Comparison of ENCODE assay signal across 26 cellular contexts in genomic region chr12:5295151-5295550, GRCh38.
"Had no signal": no experiment of that assay in that cellular context is flagged by ENCODE, and none has a peak within 500 bp of the region (broad histone marks: within the 10 kb centered on the region; RNA-seq: fewer than 3 reads in every experiment).

No MANE protein-coding gene starts in this region.

- H3K36me3 ChIP-seq: adrenal gland, ascending aorta, left lung, neural progenitor cell, spleen, upper lobe of right lung had no signal

- H3K4me2 ChIP-seq: hepatocyte, neural progenitor cell had no signal

- H3K27ac Mint-ChIP-seq: activated CD4-positive, alpha-beta T cell treated with anti-CD3 and anti-CD28 coated beads for 36 hours; activated naive CD8-positive, alpha-beta T cell; activated T-helper 2 cell treated with anti-CD3 and anti-CD28 coated beads, Interferon-gamma antibody, Interleukin-2, Interleukin-4, amounts not matched to agents 10 μg/mL and 5 μg/mL and 100 μg/mL, durations not matched to agents 14 hours and 24 hours and 36 hours; naive thymus-derived CD4-positive, alpha-beta T cell; neural progenitor cell; WTC11 had no signal

- DNase-seq: activated CD4-positive, alpha-beta T cell treated with anti-CD3 and anti-CD28 coated beads for 36 hours; activated CD4-positive, alpha-beta T cell treated with anti-CD3 and anti-CD28 coated beads, Interleukin-2, amount 50 U/mL, for 4 hours; activated CD8-positive, alpha-beta memory T cell treated with anti-CD3 and anti-CD28 coated beads for 24 hours; activated CD8-positive, alpha-beta memory T cell treated with anti-CD3 and anti-CD28 coated beads, Interleukin-2, amount 50 U/mL, for 48 hours; activated naive CD4-positive, alpha-beta T cell; activated T-cell treated with anti-CD3 and anti-CD28 coated beads, Interleukin-2, amount 50 U/mL, for 4 hours; adrenal gland; erythroblast; foreskin melanocyte; kidney glomerular epithelial cell; left lung; naive thymus-derived CD4-positive, alpha-beta T cell; spleen; stimulated activated CD4-positive, alpha-beta T cell treated with anti-CD3 and anti-CD28 coated beads, Interleukin-4, amount 100 ng/mL, for 1 hour; stimulated activated naive CD4-positive, alpha-beta T cell treated with Interleukin-2 at 50 U/mL for 16 hours; T-helper 1 cell; upper lobe of right lung had no signal

- H3K27me3 ChIP-seq: adrenal gland, ascending aorta, hepatocyte, left lung, neural progenitor cell, spleen, upper lobe of right lung had no signal

- H3K27ac ChIP-seq: adrenal gland, ascending aorta, coronary artery, hepatocyte, left lung, neural progenitor cell, spleen, upper lobe of right lung had no signal

- H3K9me3 ChIP-seq: adrenal gland, ascending aorta, left lung, spleen, upper lobe of right lung had no signal

- H3K4me3 ChIP-seq: adrenal gland, ascending aorta, coronary artery, hepatocyte, left lung, lung, neural progenitor cell, spleen, upper lobe of right lung had no signal

- H3K4me1 Mint-ChIP-seq: activated CD4-positive, alpha-beta T cell treated with anti-CD3 and anti-CD28 coated beads for 36 hours; central memory CD8-positive, alpha-beta T cell; naive thymus-derived CD4-positive, alpha-beta T cell; neural progenitor cell had no signal

- H3K4me3 Mint-ChIP-seq: activated CD4-positive, alpha-beta T cell treated with anti-CD3 and anti-CD28 coated beads for 36 hours; activated naive CD8-positive, alpha-beta T cell; activated T-cell treated with anti-CD3 and anti-CD28 coated beads, Interleukin-2, amount 50 U/mL, for 4 hours; central memory CD8-positive, alpha-beta T cell; naive thymus-derived CD4-positive, alpha-beta T cell; neural progenitor cell; WTC11 had no signal

- H3K9me3 Mint-ChIP-seq: activated T-cell treated with anti-CD3 and anti-CD28 coated beads, Interleukin-2, amount 50 U/mL, for 4 hours; activated T-helper 2 cell treated with anti-CD3 and anti-CD28 coated beads, Interferon-gamma antibody, Interleukin-2, Interleukin-4, amounts not matched to agents 10 μg/mL and 5 μg/mL and 100 μg/mL, durations not matched to agents 14 hours and 24 hours and 36 hours; neural progenitor cell had no signal

- H3K4me1 ChIP-seq: adrenal gland, ascending aorta, left lung, neural progenitor cell, spleen, upper lobe of right lung had no signal

- ATAC-seq: activated CD4-positive, alpha-beta T cell treated with anti-CD3 and anti-CD28 coated beads for 36 hours; activated T-cell treated with anti-CD3 and anti-CD28 coated beads, Interleukin-2, amount 50 U/mL, for 4 hours; left lung; naive thymus-derived CD4-positive, alpha-beta T cell; WTC11 had no signal

- H2AFZ ChIP-seq: hepatocyte, neural progenitor cell had no signal

- H3K79me2 ChIP-seq: hepatocyte had no signal

- H3K9ac ChIP-seq: neural progenitor cell had no signal

- H3K36me3 Mint-ChIP-seq: activated naive CD8-positive, alpha-beta T cell; naive thymus-derived CD4-positive, alpha-beta T cell; neural progenitor cell had no signal
